Comparison of ENCODE assay signal across 14 cellular contexts in the genomic region with DNA sequence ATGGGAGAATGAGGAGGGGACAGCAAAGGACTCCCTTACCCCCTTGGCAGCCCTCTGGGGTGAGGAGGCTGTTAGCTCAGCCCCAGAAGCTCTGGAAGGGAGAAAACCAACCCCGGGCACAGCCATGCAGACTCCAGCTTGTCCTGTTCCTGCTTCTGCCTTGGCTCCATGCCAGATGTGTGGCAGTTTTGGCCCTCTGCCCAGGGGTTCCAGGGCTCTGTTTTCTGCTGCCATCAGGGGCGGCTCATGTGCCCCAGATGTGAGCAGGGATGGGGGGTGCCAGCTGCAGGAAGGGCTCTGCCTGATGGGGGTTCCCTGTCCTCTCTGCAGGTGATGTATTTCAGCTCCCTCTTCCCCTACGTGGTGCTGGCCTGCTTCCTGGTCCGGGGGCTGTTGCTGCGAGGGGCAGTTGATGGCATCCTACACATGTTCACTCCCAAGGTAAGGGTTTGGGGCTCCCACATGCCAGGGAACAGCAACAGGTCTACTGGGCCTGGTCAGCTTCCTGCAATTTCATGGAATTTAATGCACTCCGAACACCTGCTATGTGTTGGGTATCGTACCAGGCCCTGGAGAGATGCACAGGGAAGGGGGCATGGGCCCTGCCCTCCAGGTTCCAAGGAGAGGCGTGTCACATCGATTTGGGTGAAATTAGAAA. TPM values are rescaled to one million over a fixed set of nuclear protein-coding genes. Genes with fewer than 3 reads are reported as not detected.
DNase-seq lines count a peak whose midpoint lies in the region; ATAC-seq and TF ChIP-seq lines count a peak whose summit lies in the region.
"Had no signal": no experiment of that assay in that cellular context is flagged by ENCODE, and none has a peak within 500 bp of the region (broad histone marks: within the 10 kb centered on the region; RNA-seq: fewer than 3 reads in every experiment).

No MANE protein-coding gene starts in this region.

- intact Hi-C loops in Calu3 (cut with micrococcal nuclease; ENCODE audit: unreplicated experiment), result no loop called here

- H3K36me3 Mint-ChIP-seq in Calu3 (ENCODE audit: insufficient read depth, unreplicated experiment), result no peaks in the 10 kb centered on the region

- no peak overlapping the region for H3K4me3 ChIP-seq in GM23248

- no peaks in the 10 kb centered on the region for H3K9me3 Mint-ChIP-seq in Calu3 (ENCODE audit: low read depth, unreplicated experiment)
- H3K9me3 Mint-ChIP-seq: activated CD4-positive, alpha-beta T cell treated with anti-CD3 and anti-CD28 coated beads, Interleukin-2, amount 10 ng/mL, durations not matched to agents 24 days and 14 days; H9 had no signal

- H3K27ac ChIP-seq in GM23248, result no peak overlapping the region
- H3K27ac ChIP-seq: C4-2B had no signal

- H3K4me3 Mint-ChIP-seq in Calu3 (ENCODE audit: low read depth, unreplicated experiment), result no peak overlapping the region
- H3K4me3 Mint-ChIP-seq: activated CD4-positive, alpha-beta T cell treated with anti-CD3 and anti-CD28 coated beads, Interleukin-2, amount 10 ng/mL, durations not matched to agents 24 days and 14 days; H9 had no signal

- DNase-seq in Calu3, result peak; percentile 70
- peak; percentile 69 to 85 (median 71) for DNase-seq in NCI-H1417 (lab: John Stamatoyannopoulos, UW)
- DNase-seq in SHP77 treated with DMSO at 0.1 percent for 48 hours (lab: John Stamatoyannopoulos, UW), result peak; percentile 49
- DNase-seq in hypothalamus (lab: John Stamatoyannopoulos, UW), result peak in 34 of 51 donors; percentile 6 to 71 (median 30)
- DNase-seq in GM23248, result no peak
- no peak for DNase-seq in central memory CD4-positive, alpha-beta T cell
- no peak for DNase-seq in activated CD8-positive, alpha-beta memory T cell treated with anti-CD3 and anti-CD28 coated beads, Interleukin-2, amount 50 U/mL, for 4 hours
- DNase-seq: activated CD4-positive, alpha-beta T cell treated with anti-CD3 and anti-CD28 coated beads, Interleukin-2, amount 10 ng/mL, durations not matched to agents 24 days and 14 days; H9; retina had no signal

- H3K4me1 ChIP-seq in GM23248 (ENCODE audit: insufficient read depth), result no peaks in the 10 kb centered on the region

- H3K9me3 ChIP-seq in GM23248 (ENCODE audit: low read depth), result no peaks in the 10 kb centered on the region

- no peak for ATAC-seq in HG03159 (IDR thresholded peaks at IDR 0.05; ENCODE audit: unreplicated experiment)

- WGBS in GM23248 (ENCODE audit: low coverage in 1 of 2, low lambda C conversion rate in 2 of 2, missing lambda C conversion rate in 2 of 2), 2 experiments, result 70 to 72% methylated on average over 9 of the region's 9 CpGs

- CTCF ChIA-PET in Calu3 (lab: Charles Lee), result interaction anchor here (1.2 kb wide), 2 partner anchors 20 to 26 kb away, joined by 4 to 5 read pairs; no protein-coding TSS in a partner anchor

- H3F3A ChIP-seq in GM23248 (ENCODE audit: insufficient read depth), result 0 out of 2 replicates have a peak, but pooled peaks cover 4% of the 10 kb centered on the region

- in situ Hi-C loops in GM23248 (cut with MboI), result no loop called here

- peak overlapping the region; percentile 47 for H3K27ac Mint-ChIP-seq in Calu3 (ENCODE audit: unreplicated experiment)
- H3K27ac Mint-ChIP-seq: activated CD4-positive, alpha-beta T cell treated with anti-CD3 and anti-CD28 coated beads, Interleukin-2, amount 10 ng/mL, durations not matched to agents 24 days and 14 days; H9 had no signal

- H3K4me1 Mint-ChIP-seq in Calu3 (ENCODE audit: low read depth, unreplicated experiment), result peaks cover 11% of the 10 kb centered on the region
- H3K4me1 Mint-ChIP-seq: activated CD4-positive, alpha-beta T cell treated with anti-CD3 and anti-CD28 coated beads, Interleukin-2, amount 10 ng/mL, durations not matched to agents 24 days and 14 days had no signal

- no peaks in the 10 kb centered on the region for H3K79me2 ChIP-seq in GM23248 (ENCODE audit: insufficient read depth)

- BruUV-seq in Calu3 (replicated peaks; lab: Mats Ljungman, UMichigan), result no TSS peak

- no peak overlapping the region for H2AFZ ChIP-seq in GM23248

- H3K9me2 ChIP-seq in GM23248 (ENCODE audit: insufficient read depth), result no peaks in the 10 kb centered on the region

- no peak overlapping the region for H3K4me2 ChIP-seq in GM23248 (ENCODE audit: unreplicated experiment)

- no peaks in the 10 kb centered on the region for H3K36me3 ChIP-seq in GM23248 (ENCODE audit: low read depth)

- H4K20me1 ChIP-seq in GM23248 (ENCODE audit: insufficient read depth), result no peaks in the 10 kb centered on the region

- H3K9ac ChIP-seq in GM23248, result no peak overlapping the region

- peaks cover 40% of the 10 kb centered on the region for H3K27me3 Mint-ChIP-seq in Calu3 (ENCODE audit: unreplicated experiment)
- H3K27me3 Mint-ChIP-seq: activated CD4-positive, alpha-beta T cell treated with anti-CD3 and anti-CD28 coated beads, Interleukin-2, amount 10 ng/mL, durations not matched to agents 24 days and 14 days had no signal

- TF ChIP-seq CTCF in Calu3 (IDR thresholded peaks at IDR 0.05; ENCODE audit: unreplicated experiment), result no peak

- no peaks in the 10 kb centered on the region for H3K27me3 ChIP-seq in GM23248 (replicated peaks; ENCODE audit: insufficient read depth)

RNA-seq across cellular contexts. Expression of gene SLC6A17, which starts 26.1 kb away (rescaled TPM):
- total RNA-seq in Calu3 (2022), result 0.20 and 0.24 TPM in 2 replicates
- 0.76 and 2.4 TPM in 2 replicates for total RNA-seq in GM23248 (2014; rRNA removed; shearing (Covaris generic))
- 0.34 and 0.45 TPM in 2 replicates for polyA plus RNA-seq in GM23248 (2016; fragmentation: Nextera tagmentation; extraction: Ambion mirVana)
- total RNA-seq: liver, OCI-LY7 had no signal
- polyA plus RNA-seq: liver had no signal

RNA-seq across cellular contexts. Expression of gene KCNC4, which starts 33.7 kb away (rescaled TPM):
- total RNA-seq in Calu3 (2022), result 16.0 and 24.3 TPM in 2 replicates
- total RNA-seq in GM23248 (2014; rRNA removed; shearing (Covaris generic)), result 12.1 and 29.3 TPM in 2 replicates
- polyA plus RNA-seq in GM23248 (2016; fragmentation: Nextera tagmentation; extraction: Ambion mirVana), result 8.0 and 8.9 TPM in 2 replicates

Comparison
In these comparisons a context has a peak if more than half of its experiments do, and no peak if none do; other contexts are left out.
1. DNase-seq: peak in Calu3 (single experiment), NCI-H1417 (3 of 3), SHP77 treated with DMSO at 0.1 percent for 48 hours (single experiment) and hypothalamus (34 of 51); none in GM23248 (single experiment), central memory CD4-positive, alpha-beta T cell (single experiment) and activated CD8-positive, alpha-beta memory T cell treated with anti-CD3 and anti-CD28 coated beads, Interleukin-2, amount 50 U/mL, for 4 hours (single experiment).